In the genomic region with DNA sequence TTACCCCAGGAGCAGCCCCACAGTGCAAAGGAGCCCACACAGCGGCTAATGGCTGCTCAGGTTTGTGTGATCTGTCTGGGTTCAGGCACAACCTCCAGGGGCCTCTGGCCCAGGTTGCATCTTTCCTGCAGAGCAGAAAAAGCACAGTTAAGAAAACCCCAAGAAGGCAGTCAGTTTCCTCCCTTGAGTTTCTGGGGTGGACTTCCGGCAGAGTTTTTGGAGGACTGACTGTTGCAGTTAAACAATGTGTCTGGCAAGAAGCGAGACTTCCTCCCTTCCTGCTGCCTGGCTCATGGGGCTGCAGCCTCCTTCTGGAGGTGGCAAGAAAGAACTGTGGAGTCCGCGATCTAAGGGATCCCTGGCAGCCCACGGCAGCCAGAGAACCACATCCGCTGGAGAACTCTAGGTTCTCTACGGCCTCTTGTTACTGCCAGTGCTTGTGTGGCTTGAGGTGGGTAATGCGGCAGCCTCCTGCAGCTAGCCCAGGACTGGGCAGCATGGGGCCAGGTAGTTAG, we compare ENCODE assay signal across 8 cellular contexts.
A peak's percentile ranks its signal among the peaks of the same experiment; 100 is the strongest.
DNase-seq lines count a peak whose midpoint lies in the region; ATAC-seq and TF ChIP-seq lines count a peak whose summit lies in the region.

No MANE protein-coding gene starts in this region.

- peaks cover 25% of the 10 kb centered on the region for H3K4me1 Mint-ChIP-seq in activated T-cell treated with anti-CD3 and anti-CD28 coated beads, Interleukin-2, amount 50 U/mL, for 72 hours (ENCODE audit: low read depth)
- H3K4me1 Mint-ChIP-seq in stimulated activated naive B cell treated with anti-CD40 and anti-IgM and Interleukin-4, amounts not matched to agents 10 μg/mL and 1 μg/mL and 100 μg/mL, for 72 hours = peaks cover 0 to 15% of the 10 kb centered on the region in 2 donors
- no peaks in the 10 kb centered on the region for H3K4me1 Mint-ChIP-seq in Caco-2 (ENCODE audit: low read depth, unreplicated experiment)

- POLR2A ChIA-PET in Caco-2 (lab: Charles Lee) = no interaction called here

- H3K27me3 ChIP-seq in Caco-2 (replicated peaks; ENCODE audit: control insufficient read depth, insufficient read depth, low read length) = no peaks in the 10 kb centered on the region

- no peaks in the 10 kb centered on the region for H3K36me3 Mint-ChIP-seq in activated T-cell treated with anti-CD3 and anti-CD28 coated beads, Interleukin-2, amount 50 U/mL, for 72 hours (ENCODE audit: insufficient read depth in 2 of 2)
- H3K36me3 Mint-ChIP-seq in stimulated activated naive B cell treated with anti-CD40 and anti-IgM and Interleukin-4, amounts not matched to agents 10 μg/mL and 1 μg/mL and 100 μg/mL, for 72 hours = no peaks in the 10 kb centered on the region
- H3K36me3 Mint-ChIP-seq in Caco-2 (ENCODE audit: insufficient read depth, unreplicated experiment) = no peaks in the 10 kb centered on the region

- CTCF ChIA-PET in Caco-2 (lab: Charles Lee) = no interaction called here

- DNase-seq in activated T-cell treated with anti-CD3 and anti-CD28 coated beads for 1 hour (ENCODE audit: low read depth) = peak; percentile 2
- DNase-seq in activated T-cell treated with anti-CD3 and anti-CD28 coated beads for 4 hours = no peak
- DNase-seq in activated T-cell treated with anti-CD3 and anti-CD28 coated beads, Interleukin-2, amount 50 U/mL, for 72 hours = peak; percentile 34 to 35
- no peak for DNase-seq in stimulated activated naive B cell treated with anti-CD40 and anti-IgM and Interleukin-4, amounts not matched to agents 10 μg/mL and 1 μg/mL and 100 μg/mL, for 72 hours
- no peak for DNase-seq in Caco-2
- no peak for DNase-seq in amygdala (lab: John Stamatoyannopoulos, UW)
- no peak for DNase-seq in DMS153 (lab: John Stamatoyannopoulos, UW)

- no peak for TF ChIP-seq CTCF in Caco-2 (IDR thresholded peaks at IDR 0.05; ENCODE audit: insufficient read depth in 1 of 2, low read depth in 1 of 2, low read length in 1 of 2, severe bottlenecking in 1 of 2, unreplicated experiment in 1 of 2)

- no peak overlapping the region for H3K4me3 ChIP-seq in Caco-2 (ENCODE audit: low read depth, low read length)

- intact Hi-C loops in Caco-2 (cut with micrococcal nuclease; ENCODE audit: unreplicated experiment) = no loop called here

- no peaks in the 10 kb centered on the region for H3K9me3 Mint-ChIP-seq in activated T-cell treated with anti-CD3 and anti-CD28 coated beads, Interleukin-2, amount 50 U/mL, for 72 hours
- H3K9me3 Mint-ChIP-seq in stimulated activated naive B cell treated with anti-CD40 and anti-IgM and Interleukin-4, amounts not matched to agents 10 μg/mL and 1 μg/mL and 100 μg/mL, for 72 hours = no peaks in the 10 kb centered on the region
- no peaks in the 10 kb centered on the region for H3K9me3 Mint-ChIP-seq in Caco-2 (ENCODE audit: unreplicated experiment)

- no peaks in the 10 kb centered on the region for H3K36me3 ChIP-seq in Caco-2 (ENCODE audit: control insufficient read depth, insufficient read depth, low read length)

- ATAC-seq in HG03432 (IDR thresholded peaks at IDR 0.05; ENCODE audit: unreplicated experiment) = peak; percentile 68
- ATAC-seq in activated T-cell treated with anti-CD3 and anti-CD28 coated beads, Interleukin-2, amount 50 U/mL, for 72 hours (replicated peaks in 1 of 2) = peak; percentile 74 to 80
- ATAC-seq in stimulated activated naive B cell treated with anti-CD40 and anti-IgM and Interleukin-4, amounts not matched to agents 10 μg/mL and 1 μg/mL and 100 μg/mL, for 72 hours (replicated peaks) = peak; percentile 48 to 65

- H3K4me3 Mint-ChIP-seq in activated T-cell treated with anti-CD3 and anti-CD28 coated beads, Interleukin-2, amount 50 U/mL, for 72 hours = peak overlapping the region; percentile 79 to 80
- H3K4me3 Mint-ChIP-seq in stimulated activated naive B cell treated with anti-CD40 and anti-IgM and Interleukin-4, amounts not matched to agents 10 μg/mL and 1 μg/mL and 100 μg/mL, for 72 hours = peak overlapping the region in 1 of 2 donors; percentile 46
- H3K4me3 Mint-ChIP-seq in Caco-2 (ENCODE audit: unreplicated experiment) = no peak overlapping the region

- no peaks in the 10 kb centered on the region for H3K4me1 ChIP-seq in Caco-2

- BruUV-seq in Caco-2 (replicated peaks; lab: Mats Ljungman, UMichigan) = no TSS peak

- H3K27ac Mint-ChIP-seq in activated T-cell treated with anti-CD3 and anti-CD28 coated beads, Interleukin-2, amount 50 U/mL, for 72 hours = peak overlapping the region; percentile 81
- H3K27ac Mint-ChIP-seq in stimulated activated naive B cell treated with anti-CD40 and anti-IgM and Interleukin-4, amounts not matched to agents 10 μg/mL and 1 μg/mL and 100 μg/mL, for 72 hours = peak overlapping the region; percentile 47
- H3K27ac Mint-ChIP-seq in Caco-2 (ENCODE audit: unreplicated experiment) = no peak overlapping the region

- H3K9me3 ChIP-seq in Caco-2 = no peaks in the 10 kb centered on the region

- no peaks in the 10 kb centered on the region for H3K27me3 Mint-ChIP-seq in activated T-cell treated with anti-CD3 and anti-CD28 coated beads, Interleukin-2, amount 50 U/mL, for 72 hours (ENCODE audit: low read depth)
- no peaks in the 10 kb centered on the region for H3K27me3 Mint-ChIP-seq in stimulated activated naive B cell treated with anti-CD40 and anti-IgM and Interleukin-4, amounts not matched to agents 10 μg/mL and 1 μg/mL and 100 μg/mL, for 72 hours
- no peaks in the 10 kb centered on the region for H3K27me3 Mint-ChIP-seq in Caco-2 (ENCODE audit: insufficient read depth, unreplicated experiment)

Comparison
In these comparisons a context has a peak if more than half of its experiments do, and no peak if none do; other contexts are left out.
1. DNase-seq: peak in activated T-cell treated with anti-CD3 and anti-CD28 coated beads for 1 hour (single experiment) and activated T-cell treated with anti-CD3 and anti-CD28 coated beads, Interleukin-2, amount 50 U/mL, for 72 hours (2 of 2); none in activated T-cell treated with anti-CD3 and anti-CD28 coated beads for 4 hours (single experiment), stimulated activated naive B cell treated with anti-CD40 and anti-IgM and Interleukin-4, amounts not matched to agents 10 μg/mL and 1 μg/mL and 100 μg/mL, for 72 hours (single experiment), Caco-2 (0 of 2), amygdala (0 of 56) and DMS153 (single experiment).
2. Peak in every context shown above with its lines, with median percentiles within 50 percentile points of each other: ATAC-seq.